Comparison of ENCODE assay signal across 2 cellular contexts in the genomic region with DNA sequence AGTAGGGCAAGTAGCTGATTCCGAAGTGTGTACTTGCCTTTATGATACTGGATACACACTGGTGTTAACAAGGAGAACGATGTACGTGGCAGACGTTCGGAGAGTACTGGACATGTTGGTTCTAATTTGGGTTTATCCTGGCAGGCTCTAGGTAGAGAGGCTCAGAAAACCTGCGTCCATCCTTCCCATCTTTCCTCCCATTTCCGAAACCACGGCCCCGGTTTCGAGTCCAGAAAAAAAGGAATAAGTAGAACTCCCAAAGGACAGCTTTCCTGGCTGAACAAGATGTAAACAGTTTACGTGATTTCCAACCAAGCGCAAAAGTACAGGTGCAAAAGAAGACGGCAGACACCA.
TF ChIP-seq lines count a peak whose summit lies in the region.

No MANE protein-coding gene starts in this region.

TF ChIP-seq in GM12878, 131 proteins besides CTCF, POLR2A, EP300 and RAD21:
- TF ChIP-seq ZBED1 (IDR thresholded peaks at IDR 0.05; ENCODE audit: borderline replicate concordance) (no peak), BCL11A (IDR thresholded peaks at IDR 0.05; ENCODE audit: low read depth, low read length) (no peak), FOXK2 (IDR thresholded peaks at IDR 0.05) (no peak), BACH1 (IDR thresholded peaks at IDR 0.05; ENCODE audit: borderline replicate concordance) (no peak), RAD51 (IDR thresholded peaks at IDR 0.05) (no peak), POLR2AphosphoS2 (IDR thresholded peaks at IDR 0.05; ENCODE audit: low read depth, low read length) (no peak), CBX5 (IDR thresholded peaks at IDR 0.05; ENCODE audit: low read depth) (0 out of 2 replicates have a peak, but pooled peaks have one; percentile 8), WRNIP1 (IDR thresholded peaks at IDR 0.05; ENCODE audit: borderline replicate concordance, low read depth, low read length) (no peak), ZNF207 (IDR thresholded peaks at IDR 0.05; ENCODE audit: borderline replicate concordance) (no peak), KAT2A (conservative IDR thresholded peaks at IDR 0.05; ENCODE audit: control insufficient read depth, low read depth, low read length) (no peak), IKZF2 (IDR thresholded peaks at IDR 0.05) (peak; percentile 40 to 52; a peak in 3 of 4 replicates)
- TF ChIP-seq, protein P1, sequence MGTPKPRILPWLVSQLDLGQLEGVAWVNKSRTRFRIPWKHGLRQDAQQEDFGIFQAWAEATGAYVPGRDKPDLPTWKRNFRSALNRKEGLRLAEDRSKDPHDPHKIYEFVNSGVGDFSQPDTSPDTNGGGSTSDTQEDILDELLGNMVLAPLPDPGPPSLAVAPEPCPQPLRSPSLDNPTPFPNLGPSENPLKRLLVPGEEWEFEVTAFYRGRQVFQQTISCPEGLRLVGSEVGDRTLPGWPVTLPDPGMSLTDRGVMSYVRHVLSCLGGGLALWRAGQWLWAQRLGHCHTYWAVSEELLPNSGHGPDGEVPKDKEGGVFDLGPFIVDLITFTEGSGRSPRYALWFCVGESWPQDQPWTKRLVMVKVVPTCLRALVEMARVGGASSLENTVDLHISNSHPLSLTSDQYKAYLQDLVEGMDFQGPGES (IDR thresholded peaks at IDR 0.05) = no peak
- TF ChIP-seq, protein P2, sequence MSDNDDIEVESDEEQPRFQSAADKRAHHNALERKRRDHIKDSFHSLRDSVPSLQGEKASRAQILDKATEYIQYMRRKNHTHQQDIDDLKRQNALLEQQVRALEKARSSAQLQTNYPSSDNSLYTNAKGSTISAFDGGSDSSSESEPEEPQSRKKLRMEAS (IDR thresholded peaks at IDR 0.05; ENCODE audit: low read depth, low read length) = no peak
- TF ChIP-seq, protein P3, sequence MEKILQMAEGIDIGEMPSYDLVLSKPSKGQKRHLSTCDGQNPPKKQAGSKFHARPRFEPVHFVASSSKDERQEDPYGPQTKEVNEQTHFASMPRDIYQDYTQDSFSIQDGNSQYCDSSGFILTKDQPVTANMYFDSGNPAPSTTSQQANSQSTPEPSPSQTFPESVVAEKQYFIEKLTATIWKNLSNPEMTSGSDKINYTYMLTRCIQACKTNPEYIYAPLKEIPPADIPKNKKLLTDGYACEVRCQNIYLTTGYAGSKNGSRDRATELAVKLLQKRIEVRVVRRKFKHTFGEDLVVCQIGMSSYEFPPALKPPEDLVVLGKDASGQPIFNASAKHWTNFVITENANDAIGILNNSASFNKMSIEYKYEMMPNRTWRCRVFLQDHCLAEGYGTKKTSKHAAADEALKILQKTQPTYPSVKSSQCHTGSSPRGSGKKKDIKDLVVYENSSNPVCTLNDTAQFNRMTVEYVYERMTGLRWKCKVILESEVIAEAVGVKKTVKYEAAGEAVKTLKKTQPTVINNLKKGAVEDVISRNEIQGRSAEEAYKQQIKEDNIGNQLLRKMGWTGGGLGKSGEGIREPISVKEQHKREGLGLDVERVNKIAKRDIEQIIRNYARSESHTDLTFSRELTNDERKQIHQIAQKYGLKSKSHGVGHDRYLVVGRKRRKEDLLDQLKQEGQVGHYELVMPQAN (conservative IDR thresholded peaks at IDR 0.05) = no peak
- TF ChIP-seq, protein P4, sequence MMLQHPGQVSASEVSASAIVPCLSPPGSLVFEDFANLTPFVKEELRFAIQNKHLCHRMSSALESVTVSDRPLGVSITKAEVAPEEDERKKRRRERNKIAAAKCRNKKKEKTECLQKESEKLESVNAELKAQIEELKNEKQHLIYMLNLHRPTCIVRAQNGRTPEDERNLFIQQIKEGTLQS (IDR thresholded peaks at IDR 0.05; ENCODE audit: borderline replicate concordance, extremely low read depth, low read depth, low read length) = no peak

TF ChIP-seq in HepG2, 621 proteins besides CTCF, POLR2A, EP300 and RAD21:
- TF ChIP-seq KAT7 (CRISPR knock-in tag; IDR thresholded peaks at IDR 0.05; ENCODE audit: borderline replicate concordance) = no peak
- no peak for TF ChIP-seq ZSCAN20 (CRISPR knock-in tag; IDR thresholded peaks at IDR 0.05; ENCODE audit: borderline replicate concordance)
- TF ChIP-seq DNMT1 (CRISPR knock-in tag; IDR thresholded peaks at IDR 0.05) = 0 out of 2 replicates have a peak, but pooled peaks have one; percentile 4
- TF ChIP-seq KMT2A (CRISPR knock-in tag; IDR thresholded peaks at IDR 0.05) = no peak
- TF ChIP-seq, protein P5, sequence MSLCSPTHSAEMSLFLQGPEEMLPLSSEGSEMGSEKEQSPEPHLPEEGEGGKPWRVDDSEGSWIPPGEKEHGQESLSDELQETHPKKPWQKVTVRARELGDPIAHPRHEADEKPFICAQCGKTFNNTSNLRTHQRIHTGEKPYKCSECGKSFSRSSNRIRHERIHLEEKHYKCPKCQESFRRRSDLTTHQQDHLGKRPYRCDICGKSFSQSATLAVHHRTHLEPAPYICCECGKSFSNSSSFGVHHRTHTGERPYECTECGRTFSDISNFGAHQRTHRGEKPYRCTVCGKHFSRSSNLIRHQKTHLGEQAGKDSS (CRISPR knock-in tag; IDR thresholded peaks at IDR 0.05; ENCODE audit: borderline replicate concordance, low read depth) = 0 out of 2 replicates have a peak, but pooled peaks have one; percentile 20
- TF ChIP-seq ZBTB42 (CRISPR knock-in tag; IDR thresholded peaks at IDR 0.05) = 0 out of 2 replicates have a peak, but pooled peaks have one; percentile 40
- TF ChIP-seq ZNF878 (CRISPR knock-in tag; IDR thresholded peaks at IDR 0.05) = 0 out of 2 replicates have a peak, but pooled peaks have one; percentile 12
- TF ChIP-seq ZSCAN29 (CRISPR knock-in tag; conservative IDR thresholded peaks at IDR 0.05) = no peak
- TF ChIP-seq, protein P6, sequence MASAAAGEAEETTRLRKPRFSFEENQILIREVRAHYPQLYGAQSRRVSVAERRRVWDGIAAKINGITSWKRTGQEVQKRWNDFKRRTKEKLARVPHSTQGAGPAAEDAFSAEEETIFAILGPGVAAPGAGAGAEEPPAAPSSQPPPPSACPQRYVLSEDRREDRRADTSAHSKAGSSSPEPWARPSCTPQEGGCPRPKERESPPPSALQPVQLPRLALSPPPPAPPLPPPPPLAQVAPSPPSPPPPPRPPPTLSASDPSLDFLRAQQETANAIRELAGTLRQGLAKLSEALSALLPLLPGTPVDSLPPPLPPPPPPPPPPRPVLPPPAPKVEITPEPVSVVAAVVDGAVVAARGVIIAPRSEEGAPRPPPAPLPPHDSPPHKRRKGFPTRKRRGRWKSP (CRISPR knock-in tag; IDR thresholded peaks at IDR 0.05) = 0 out of 2 replicates have a peak, but pooled peaks have one; percentile 3
- TF ChIP-seq HMG20A (CRISPR knock-in tag; IDR thresholded peaks at IDR 0.05; ENCODE audit: borderline replicate concordance) = no peak
- TF ChIP-seq SNAI1 (CRISPR knock-in tag; IDR thresholded peaks at IDR 0.05; ENCODE audit: borderline replicate concordance) = 0 out of 2 replicates have a peak, but pooled peaks have one; percentile 11
- TF ChIP-seq, protein P7, sequence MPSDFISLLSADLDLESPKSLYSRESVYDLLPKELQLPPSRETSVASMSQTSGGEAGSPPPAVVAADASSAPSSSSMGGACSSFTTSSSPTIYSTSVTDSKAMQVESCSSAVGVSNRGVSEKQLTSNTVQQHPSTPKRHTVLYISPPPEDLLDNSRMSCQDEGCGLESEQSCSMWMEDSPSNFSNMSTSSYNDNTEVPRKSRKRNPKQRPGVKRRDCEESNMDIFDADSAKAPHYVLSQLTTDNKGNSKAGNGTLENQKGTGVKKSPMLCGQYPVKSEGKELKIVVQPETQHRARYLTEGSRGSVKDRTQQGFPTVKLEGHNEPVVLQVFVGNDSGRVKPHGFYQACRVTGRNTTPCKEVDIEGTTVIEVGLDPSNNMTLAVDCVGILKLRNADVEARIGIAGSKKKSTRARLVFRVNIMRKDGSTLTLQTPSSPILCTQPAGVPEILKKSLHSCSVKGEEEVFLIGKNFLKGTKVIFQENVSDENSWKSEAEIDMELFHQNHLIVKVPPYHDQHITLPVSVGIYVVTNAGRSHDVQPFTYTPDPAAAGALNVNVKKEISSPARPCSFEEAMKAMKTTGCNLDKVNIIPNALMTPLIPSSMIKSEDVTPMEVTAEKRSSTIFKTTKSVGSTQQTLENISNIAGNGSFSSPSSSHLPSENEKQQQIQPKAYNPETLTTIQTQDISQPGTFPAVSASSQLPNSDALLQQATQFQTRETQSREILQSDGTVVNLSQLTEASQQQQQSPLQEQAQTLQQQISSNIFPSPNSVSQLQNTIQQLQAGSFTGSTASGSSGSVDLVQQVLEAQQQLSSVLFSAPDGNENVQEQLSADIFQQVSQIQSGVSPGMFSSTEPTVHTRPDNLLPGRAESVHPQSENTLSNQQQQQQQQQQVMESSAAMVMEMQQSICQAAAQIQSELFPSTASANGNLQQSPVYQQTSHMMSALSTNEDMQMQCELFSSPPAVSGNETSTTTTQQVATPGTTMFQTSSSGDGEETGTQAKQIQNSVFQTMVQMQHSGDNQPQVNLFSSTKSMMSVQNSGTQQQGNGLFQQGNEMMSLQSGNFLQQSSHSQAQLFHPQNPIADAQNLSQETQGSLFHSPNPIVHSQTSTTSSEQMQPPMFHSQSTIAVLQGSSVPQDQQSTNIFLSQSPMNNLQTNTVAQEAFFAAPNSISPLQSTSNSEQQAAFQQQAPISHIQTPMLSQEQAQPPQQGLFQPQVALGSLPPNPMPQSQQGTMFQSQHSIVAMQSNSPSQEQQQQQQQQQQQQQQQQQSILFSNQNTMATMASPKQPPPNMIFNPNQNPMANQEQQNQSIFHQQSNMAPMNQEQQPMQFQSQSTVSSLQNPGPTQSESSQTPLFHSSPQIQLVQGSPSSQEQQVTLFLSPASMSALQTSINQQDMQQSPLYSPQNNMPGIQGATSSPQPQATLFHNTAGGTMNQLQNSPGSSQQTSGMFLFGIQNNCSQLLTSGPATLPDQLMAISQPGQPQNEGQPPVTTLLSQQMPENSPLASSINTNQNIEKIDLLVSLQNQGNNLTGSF (CRISPR knock-in tag; IDR thresholded peaks at IDR 0.05) = no peak
- peak; percentile 14; the same call in 1 of the 2 replicates for TF ChIP-seq ZNF546 (CRISPR knock-in tag; conservative IDR thresholded peaks at IDR 0.05)
- 0 out of 2 replicates have a peak, but pooled peaks have one; percentile 19 for TF ChIP-seq ZNF569 (CRISPR knock-in tag; IDR thresholded peaks at IDR 0.05; ENCODE audit: borderline replicate concordance)
- no peak for TF ChIP-seq ZFP37 (CRISPR knock-in tag; IDR thresholded peaks at IDR 0.05; ENCODE audit: borderline replicate concordance)
- 0 out of 2 replicates have a peak, but pooled peaks have one; percentile 35 for TF ChIP-seq KDM5A (IDR thresholded peaks at IDR 0.05; ENCODE audit: borderline replicate concordance, low read length)
